28 cellular contexts compared by ENCODE assay signal in genomic region chr4:151712777-151713176, GRCh38.
"Had no signal": no experiment of that assay in that cellular context is flagged by ENCODE, and none has a peak within 500 bp of the region (broad histone marks: within the 10 kb centered on the region; RNA-seq: fewer than 3 reads in every experiment).

No MANE protein-coding gene starts in this region.

- H3K4me3 ChIP-seq: adrenal gland, body of pancreas, breast epithelium had no signal

- H3K4me1 ChIP-seq: adrenal gland, body of pancreas, breast epithelium had no signal

- H3K9me3 ChIP-seq: adrenal gland, body of pancreas, breast epithelium had no signal

- H3K36me3 ChIP-seq: brain microvascular endothelial cell, breast epithelium had no signal

- DNase-seq: activated CD4-positive, alpha-beta memory T cell treated with anti-CD3 and anti-CD28 coated beads for 36 hours; activated CD4-positive, alpha-beta T cell treated with anti-CD3 and anti-CD28 coated beads for 4 hours; activated CD4-positive, alpha-beta T cell treated with anti-CD3 and anti-CD28 coated beads, Interleukin-2, amount 10 ng/mL, durations not matched to agents 24 days and 14 days; activated CD4-positive, alpha-beta T cell treated with anti-CD3 and anti-CD28 coated beads, Interleukin-2, amount 50 U/mL, for 1 hour; activated CD4-positive, alpha-beta T cell treated with anti-CD3 and anti-CD28 coated beads, Interleukin-2, amount 50 U/mL, for 4 hours; activated CD4-positive, CD25-positive, alpha-beta regulatory T cell treated with anti-CD3 and anti-CD28 coated beads, Interleukin-2, amount 50 U/mL, for 72 hours; activated CD8-positive, alpha-beta T cell treated with anti-CD3 and anti-CD28 coated beads for 36 hours; activated effector memory CD4-positive, alpha-beta T cell treated with anti-CD3 and anti-CD28 coated beads, Interleukin-2, amount 50 U/mL, for 16 hours; activated gamma-delta T cell treated with Interleukin-2 at 50 U/mL for 16 hours; activated naive CD4-positive, alpha-beta T cell; activated naive CD4-positive, alpha-beta T cell treated with anti-CD3 and anti-CD28 coated beads for 36 hours; activated naive CD4-positive, alpha-beta T cell treated with anti-CD3 and anti-CD28 coated beads, Interleukin-2, amount 50 U/mL, for 16 hours; activated naive CD8-positive, alpha-beta T cell treated with anti-CD3 and anti-CD28 coated beads for 36 hours; activated T-cell treated with anti-CD3 and anti-CD28 coated beads for 4 hours; activated T-cell treated with anti-CD3 and anti-CD28 coated beads, Interleukin-2, amount 50 U/mL, for 1 hour; activated T-cell treated with anti-CD3 and anti-CD28 coated beads, Interleukin-2, amount 50 U/mL, for 4 hours; activated T-cell treated with anti-CD3 and anti-CD28 coated beads, Interleukin-2, amount 50 U/mL, for 72 hours; adrenal gland; amniotic stem cell; aorta; body of pancreas; brain microvascular endothelial cell; central memory CD4-positive, alpha-beta T cell; T-helper 1 cell; T-helper 2 cell; T-helper 9 cell had no signal

- H3K27ac ChIP-seq: adrenal gland, body of pancreas, brain microvascular endothelial cell, breast epithelium, VCaP had no signal

- H3K27me3 ChIP-seq: adrenal gland, body of pancreas, brain microvascular endothelial cell, breast epithelium had no signal
